Comparison of ENCODE assay signal across 34 cellular contexts in genomic region chr11:16598032-16598431, GRCh38.
"Had no signal": no experiment of that assay in that cellular context is flagged by ENCODE, and none has a peak within 500 bp of the region (broad histone marks: within the 10 kb centered on the region; RNA-seq: fewer than 3 reads in every experiment).

No MANE protein-coding gene starts in this region.

- H3K27me3 ChIP-seq: adrenal gland, ascending aorta, body of pancreas, brain microvascular endothelial cell had no signal

- H3K9me3 ChIP-seq: adrenal gland, ascending aorta, body of pancreas, breast epithelium had no signal

- FAIRE-seq: astrocyte, bronchial epithelial cell had no signal

- DNase-seq: activated effector memory CD4-positive, alpha-beta T cell treated with anti-CD3 and anti-CD28 coated beads, Interleukin-2, amount 50 U/mL, for 16 hours; activated effector memory CD4-positive, alpha-beta T cell treated with Interleukin-2 at 50 U/mL for 16 hours; activated gamma-delta T cell; activated gamma-delta T cell treated with Interleukin-2 at 50 U/mL for 16 hours; activated naive CD4-positive, alpha-beta T cell; activated naive CD4-positive, alpha-beta T cell treated with anti-CD3 and anti-CD28 coated beads for 36 hours; activated naive CD4-positive, alpha-beta T cell treated with anti-CD3 and anti-CD28 coated beads, Interleukin-2, amount 10 ng/mL, durations not matched to agents 7 days and 5 days; activated naive CD4-positive, alpha-beta T cell treated with anti-CD3 and anti-CD28 coated beads, Interleukin-2, amount 50 U/mL, for 16 hours; activated naive CD4-positive, alpha-beta T cell treated with Interleukin-2 at 50 U/mL for 16 hours; activated naive CD8-positive, alpha-beta T cell treated with anti-CD3 and anti-CD28 coated beads for 36 hours; activated naive CD8-positive, alpha-beta T cell treated with anti-CD3 and anti-CD28 coated beads, Interleukin-2, amount 10 ng/mL, durations not matched to agents 7 days and 5 days; activated naive CD8-positive, alpha-beta T cell treated with anti-CD3 and anti-CD28 coated beads, Interleukin-2, amount 50 U/mL, for 24 hours; activated T-cell treated with anti-CD3 and anti-CD28 coated beads, Interleukin-2, amount 50 U/mL, for 1 hour; activated T-cell treated with anti-CD3 and anti-CD28 coated beads, Interleukin-2, amount 50 U/mL, for 24 hours; activated T-cell treated with anti-CD3 and anti-CD28 coated beads, Interleukin-2, amount 50 U/mL, for 4 hours; activated T-cell treated with anti-CD3 and anti-CD28 coated beads, Interleukin-2, amount 50 U/mL, for 48 hours; activated T-cell treated with anti-CD3 and anti-CD28 coated beads, Interleukin-2, amount 50 U/mL, for 72 hours; adrenal gland; amniotic stem cell; amygdala; anterior cingulate cortex; aorta; body of pancreas; brain microvascular endothelial cell; caudate nucleus; central memory CD4-positive, alpha-beta T cell; cerebellar nuclear complex had no signal

- H3K27ac ChIP-seq: adrenal gland, ascending aorta, body of pancreas, brain microvascular endothelial cell, breast epithelium, cardiac muscle cell had no signal

- H3K36me3 ChIP-seq: adrenal gland, ascending aorta, brain microvascular endothelial cell, breast epithelium, cardiac muscle cell had no signal

- H3K4me3 ChIP-seq: adrenal gland, ascending aorta, body of pancreas, breast epithelium, cardiac muscle cell had no signal

- ATAC-seq: activated naive CD4-positive, alpha-beta T cell treated with anti-CD3 and anti-CD28 coated beads, Interleukin-2, amount 50 U/mL, for 72 hours; activated naive CD8-positive, alpha-beta T cell treated with anti-CD3 and anti-CD28 coated beads, Interleukin-2, amount 50 U/mL, for 24 hours; activated T-cell treated with anti-CD3 and anti-CD28 coated beads, Interleukin-2, amount 50 U/mL, for 4 hours; activated T-cell treated with anti-CD3 and anti-CD28 coated beads, Interleukin-2, amount 50 U/mL, for 72 hours; activated T-helper 17 cell treated with anti-CD3 and anti-CD28 coated beads, Interleukin-2, amount 50 U/mL, for 72 hours; body of pancreas had no signal

- H3K4me1 ChIP-seq: adrenal gland, ascending aorta, breast epithelium had no signal
